19 cellular contexts compared by ENCODE assay signal in the genomic region with DNA sequence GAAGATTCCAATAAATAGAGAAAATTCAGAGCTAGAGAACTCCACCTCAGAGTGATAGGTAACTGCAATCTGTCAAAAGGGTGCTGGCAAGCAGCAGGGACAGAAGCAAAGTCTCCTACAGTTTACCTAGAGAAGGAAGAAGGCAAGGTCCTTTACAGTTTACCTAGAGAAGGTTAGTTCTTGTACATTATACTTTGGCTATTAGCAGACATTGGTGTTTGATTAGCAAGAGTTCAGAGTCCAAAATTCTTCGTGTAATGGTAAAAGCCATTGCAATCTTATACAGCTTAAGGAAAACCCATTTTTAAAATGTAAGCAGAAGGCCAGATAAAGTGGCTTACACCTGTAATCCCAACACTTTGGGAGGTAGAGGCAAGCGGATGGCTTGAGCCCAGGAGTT. TPM values are rescaled to one million over a fixed set of nuclear protein-coding genes. Genes with fewer than 3 reads are reported as not detected.
DNase-seq lines count a peak whose midpoint lies in the region; ATAC-seq and TF ChIP-seq lines count a peak whose summit lies in the region.
"Had no signal": no experiment of that assay in that cellular context is flagged by ENCODE, and none has a peak within 500 bp of the region (broad histone marks: within the 10 kb centered on the region; RNA-seq: fewer than 3 reads in every experiment).

No MANE protein-coding gene starts in this region.

- H3K36me3 ChIP-seq in Caco-2 (ENCODE audit: control insufficient read depth, insufficient read depth, low read length) (no peaks in the 10 kb centered on the region), right lobe of liver (no peaks in the 10 kb centered on the region), heart left ventricle (peaks cover 0 to 20% (median 11%) of the 10 kb centered on the region in 9 donors)

- no peaks in the 10 kb centered on the region for H3K27me3 Mint-ChIP-seq in Caco-2 (ENCODE audit: insufficient read depth, unreplicated experiment)
- no peaks in the 10 kb centered on the region for H3K27me3 Mint-ChIP-seq in CD4-positive, alpha-beta T cell
- H3K27me3 Mint-ChIP-seq: B cell; CD4-positive, CD25-positive, alpha-beta regulatory T cell; CD8-positive, alpha-beta memory T cell had no signal

- intact Hi-C loops in Caco-2 (cut with micrococcal nuclease; ENCODE audit: unreplicated experiment), result no loop called here
- intact Hi-C loops in right lobe of liver (cut with DNase I), result no loop called here
- intact Hi-C loops in heart left ventricle (cut with DNase I), result no loop called here
- intact Hi-C loops in CD4-positive, alpha-beta T cell (cut with DNase I, micrococcal nuclease), result no loop called here

- H3K4me1 ChIP-seq in Caco-2, result peaks cover 12% of the 10 kb centered on the region; the same call in 1 of the 2 replicates
- peaks cover 0 to 11% (median 5%) of the 10 kb centered on the region in 4 donors for H3K4me1 ChIP-seq in right lobe of liver
- H3K4me1 ChIP-seq in heart left ventricle, result peaks cover 0 to 6% (median 0%) of the 10 kb centered on the region in 12 donors
- H3K4me1 ChIP-seq: BLaER1 had no signal

- no peak for TF ChIP-seq POLR2A in right lobe of liver (IDR thresholded peaks at IDR 0.05)
- TF ChIP-seq POLR2A in heart left ventricle (IDR thresholded peaks at IDR 0.05), result no peak

- peaks cover 12% of the 10 kb centered on the region for H3K4me1 Mint-ChIP-seq in Caco-2 (ENCODE audit: low read depth, unreplicated experiment)
- no peaks in the 10 kb centered on the region for H3K4me1 Mint-ChIP-seq in CD4-positive, alpha-beta T cell (ENCODE audit: low read depth)
- H3K4me1 Mint-ChIP-seq: B cell; CD8-positive, alpha-beta memory T cell had no signal

- H3K4me3 ChIP-seq in Caco-2 (ENCODE audit: low read depth, low read length) (no peak overlapping the region), right lobe of liver (no peak overlapping the region), heart left ventricle (no peak overlapping the region)
- H3K4me3 ChIP-seq: BLaER1, HAP-1 had no signal

- H3K27ac ChIP-seq in right lobe of liver (no peak overlapping the region), heart left ventricle (no peak overlapping the region)
- no peak overlapping the region for H3K27ac ChIP-seq in CD4-positive, alpha-beta T cell (ENCODE audit: low read depth, low read length)
- H3K27ac ChIP-seq: 22Rv1, BLaER1, C4-2B had no signal

- H3K9me3 ChIP-seq in Caco-2, result no peaks in the 10 kb centered on the region
- H3K9me3 ChIP-seq in right lobe of liver, result no peaks in the 10 kb centered on the region
- peaks cover 0 to 5% (median 0%) of the 10 kb centered on the region in 12 donors for H3K9me3 ChIP-seq in heart left ventricle
- H3K9me3 ChIP-seq in CD4-positive, alpha-beta T cell (ENCODE audit: control insufficient read depth, low read length), result no peaks in the 10 kb centered on the region
- H3K9me3 ChIP-seq: BLaER1 had no signal

- H3K27ac Mint-ChIP-seq in Caco-2 (ENCODE audit: unreplicated experiment), result peak overlapping the region; percentile 81
- H3K27ac Mint-ChIP-seq in CD4-positive, alpha-beta T cell, result no peak overlapping the region
- H3K27ac Mint-ChIP-seq: B cell; CD4-positive, CD25-positive, alpha-beta regulatory T cell; CD8-positive, alpha-beta memory T cell; HFFc6 had no signal

- peaks cover 40% of the 10 kb centered on the region for H3K36me3 Mint-ChIP-seq in Caco-2 (ENCODE audit: insufficient read depth, unreplicated experiment)
- peaks cover 59% of the 10 kb centered on the region for H3K36me3 Mint-ChIP-seq in CD4-positive, alpha-beta T cell (ENCODE audit: low read depth)

- POLR2A ChIA-PET in Caco-2 (lab: Charles Lee), result no interaction called here
- POLR2A ChIA-PET in CD4-positive, alpha-beta T cell (lab: Charles Lee), result no interaction called here

- no peaks in the 10 kb centered on the region for H3K9me3 Mint-ChIP-seq in Caco-2 (ENCODE audit: unreplicated experiment)
- H3K9me3 Mint-ChIP-seq in CD4-positive, alpha-beta T cell, result no peaks in the 10 kb centered on the region
- H3K9me3 Mint-ChIP-seq: CD4-positive, CD25-positive, alpha-beta regulatory T cell had no signal

- TF ChIP-seq CTCF in Caco-2 (IDR thresholded peaks at IDR 0.05; ENCODE audit: insufficient read depth in 1 of 2, low read depth in 1 of 2, low read length in 1 of 2, severe bottlenecking in 1 of 2, unreplicated experiment in 1 of 2), result no peak
- TF ChIP-seq CTCF in right lobe of liver (IDR thresholded peaks at IDR 0.05), result no peak
- TF ChIP-seq CTCF in heart left ventricle (IDR thresholded peaks at IDR 0.05), result no peak
- TF ChIP-seq CTCF in CD4-positive, alpha-beta T cell (IDR thresholded peaks at IDR 0.05), result no peak

- no peaks in the 10 kb centered on the region for H3K27me3 ChIP-seq in Caco-2 (replicated peaks; ENCODE audit: control insufficient read depth, insufficient read depth, low read length)
- H3K27me3 ChIP-seq in right lobe of liver, result no peaks in the 10 kb centered on the region
- H3K27me3 ChIP-seq in heart left ventricle, result no peaks in the 10 kb centered on the region
- H3K27me3 ChIP-seq in CD4-positive, alpha-beta T cell (ENCODE audit: control insufficient read depth, insufficient read depth, low read length), result no peaks in the 10 kb centered on the region
- H3K27me3 ChIP-seq: BLaER1 had no signal

- no TSS peak for BruUV-seq in Caco-2 (replicated peaks; lab: Mats Ljungman, UMichigan)

- WGBS in right lobe of liver (ENCODE audit: insufficient coverage, low coverage, low lambda C conversion rate, missing lambda C conversion rate), result 61% methylated on average over 2 of the region's 2 CpGs
- 92 to 97% (median 97%) methylated on average over 2 of the region's 2 CpGs for WGBS in heart left ventricle, 4 donors

- CTCF ChIA-PET in Caco-2 (lab: Charles Lee), result no interaction called here
- CTCF ChIA-PET in CD4-positive, alpha-beta T cell (lab: Charles Lee), result no interaction called here

- ATAC-seq in left lobe of liver (peak; percentile 52), right lobe of liver (peak; percentile 18 to 77 (median 59)), heart left ventricle (no peak)
- ATAC-seq in CD4-positive, alpha-beta T cell (ENCODE audit: poor library complexity), result no peak

- DNase-seq in Caco-2 (no peak), left lobe of liver (ENCODE audit: low spot score) (no peak), right lobe of liver (no peak), heart left ventricle (no peak)
- DNase-seq in CD4-positive, alpha-beta T cell, result no peak
- DNase-seq in activated effector memory CD4-positive, alpha-beta T cell treated with Interleukin-2 at 50 U/mL for 16 hours, result no peak
- DNase-seq: Calu3; CD4-positive, CD25-positive, alpha-beta regulatory T cell; CD8-positive, alpha-beta memory T cell; DMS53; DMS79 treated with DMSO at 0.1 percent for 48 hours; GF-D8; GOT3; HFFc6 had no signal

- H3K4me3 Mint-ChIP-seq in Caco-2 (ENCODE audit: unreplicated experiment), result no peak overlapping the region
- H3K4me3 Mint-ChIP-seq in CD4-positive, alpha-beta T cell, result no peak overlapping the region
- H3K4me3 Mint-ChIP-seq: B cell; CD8-positive, alpha-beta memory T cell; HFFc6 had no signal

RNA-seq across cellular contexts. Expression of a gene that starts 45.9 kb away (rescaled TPM):
- 100 and 102 TPM in 2 replicates for total RNA-seq in Caco-2 (2022)
- 96.4 TPM for total RNA-seq in left lobe of liver
- total RNA-seq in right lobe of liver, result 100 to 1,000 TPM in 2 of 6 experiments, 10 to 100 TPM in 4; 54.5 to 110 (median 83.0) TPM
- 10 to 100 TPM in 6 of 9 donors, 1 to 10 TPM in 3; 5.3 to 17.9 (median 11.4) TPM for total RNA-seq in heart left ventricle
- polyA plus RNA-seq in heart left ventricle, result 10 to 100 TPM in 1 of 2 donors, 1 to 10 TPM in 1; 3.7 to 13.8 TPM
- total RNA-seq in CD4-positive, alpha-beta T cell, result 10 to 100 TPM; 12.7 to 13.5 TPM

Comparison
In these comparisons a context has a peak if more than half of its experiments do, and no peak if none do; other contexts are left out.
1. ATAC-seq: peak in left lobe of liver (single experiment) and right lobe of liver (4 of 4); none in heart left ventricle (0 of 4) and CD4-positive, alpha-beta T cell (single experiment).